Comparison of ENCODE assay signal across 18 cellular contexts in genomic region chr6:166675736-166676135, GRCh38. TPM values are rescaled to one million over a fixed set of nuclear protein-coding genes. Genes with fewer than 3 reads are reported as not detected.
DNase-seq lines count a peak whose midpoint lies in the region; ATAC-seq, FAIRE-seq and TF ChIP-seq lines count a peak whose summit lies in the region.
"Had no signal": no experiment of that assay in that cellular context is flagged by ENCODE, and none has a peak within 500 bp of the region (broad histone marks: within the 10 kb centered on the region; RNA-seq: fewer than 3 reads in every experiment).

No MANE protein-coding gene starts in this region.

- TF ChIP-seq CTCF in LNCaP clone FGC (IDR thresholded peaks at IDR 0.05; ENCODE audit: control insufficient read depth, extremely low read depth, insufficient read depth) (no peak), epithelial cell of esophagus (IDR thresholded peaks at IDR 0.05; ENCODE audit: insufficient read depth, low read depth, low read length, missing control alignments) (no peak), osteoblast (IDR thresholded peaks at IDR 0.05; ENCODE audit: extremely low read depth, low read depth, low read length) (no peak), GM23338 (conservative IDR thresholded peaks at IDR 0.05; ENCODE audit: low read depth in 2 of 2) (no peak)

- no peak for FAIRE-seq in RCC 7860 (lab: Jason Lieb, UNC)
- FAIRE-seq: H1 had no signal

- H3K36me3 ChIP-seq in osteoblast (ENCODE audit: insufficient read depth, low read length) (no peaks in the 10 kb centered on the region), GM23338 (ENCODE audit: insufficient read depth) (no peaks in the 10 kb centered on the region), SJCRH30 (no peaks in the 10 kb centered on the region)
- H3K36me3 ChIP-seq: BE2C had no signal

- H3K27ac Mint-ChIP-seq in GM23338 = no peak overlapping the region
- H3K27ac Mint-ChIP-seq: CD8-positive, alpha-beta T cell had no signal

- no peaks in the 10 kb centered on the region for H3K9me2 ChIP-seq in GM23338 (ENCODE audit: insufficient read depth)

- DNase-seq in DMS153 (lab: John Stamatoyannopoulos, UW) (peak; percentile 18), DMS153 treated with DMSO at 0.1 percent for 48 hours (lab: John Stamatoyannopoulos, UW; ENCODE audit: unreplicated experiment) (no peak), LNCaP clone FGC (ENCODE audit: low read depth) (peak; percentile 56), epithelial cell of esophagus (ENCODE audit: low read depth) (peak; percentile 67), osteoblast (ENCODE audit: insufficient read length, low spot score, missing footprints) (no peak), GM23338 (ENCODE audit: low spot score) (no peak), SJCRH30 (no peak), RCC 7860 (ENCODE audit: low spot score) (no peak)
- DNase-seq: BE2C; CD8-positive, alpha-beta T cell; EL; NCI-H1417 treated with DMSO at 0.1 percent for 48 hours; NCI-H1930; NK-92 treated with Interleukin-12 subunit alpha and Interleukin-12 subunit beta, amount 100 ng/mL, for 24 hours had no signal

- no peaks in the 10 kb centered on the region for H3F3A ChIP-seq in GM23338 (replicated peaks; ENCODE audit: low read depth)

- H3K9me3 ChIP-seq in osteoblast (ENCODE audit: low read depth, low read length) = no peaks in the 10 kb centered on the region
- H3K9me3 ChIP-seq in SJCRH30 (replicated peaks) = no peaks in the 10 kb centered on the region
- H3K9me3 ChIP-seq: BE2C had no signal

- H3K79me2 ChIP-seq in osteoblast (ENCODE audit: insufficient read depth, low read length) = no peaks in the 10 kb centered on the region
- no peaks in the 10 kb centered on the region for H3K79me2 ChIP-seq in GM23338 (replicated peaks; ENCODE audit: insufficient read depth)

- H3K9me3 Mint-ChIP-seq in GM23338 = peaks cover 8% of the 10 kb centered on the region; the same call in 2 of the 3 replicates
- H3K9me3 Mint-ChIP-seq: IgD-negative memory B cell had no signal

- H3K4me1 Mint-ChIP-seq in GM23338 = peaks cover 22% of the 10 kb centered on the region

- no peak overlapping the region for H3K4me3 ChIP-seq in LNCaP clone FGC (ENCODE audit: low read depth, low read length)
- no peak overlapping the region for H3K4me3 ChIP-seq in epithelial cell of esophagus (ENCODE audit: low read length)
- H3K4me3 ChIP-seq in osteoblast (ENCODE audit: insufficient read depth, low read length) = peak overlapping the region; percentile 52
- H3K4me3 ChIP-seq in GM23338 = no peak overlapping the region
- no peak overlapping the region for H3K4me3 ChIP-seq in SJCRH30

- no peak for ATAC-seq in GM23338
- ATAC-seq: CD8-positive, alpha-beta T cell had no signal

- H2AFZ ChIP-seq in osteoblast (ENCODE audit: low read length) (peak overlapping the region; percentile 62), GM23338 (no peak overlapping the region)

- peak overlapping the region; percentile 42 for H3K4me2 ChIP-seq in osteoblast (ENCODE audit: insufficient read depth, low read length)
- H3K4me2 ChIP-seq in GM23338 = no peak overlapping the region

- H3K27me3 ChIP-seq in osteoblast (ENCODE audit: insufficient read depth, low read length) = peaks cover 20% of the 10 kb centered on the region
- no peaks in the 10 kb centered on the region for H3K27me3 ChIP-seq in GM23338 (ENCODE audit: insufficient read depth)
- 0 out of 2 replicates have a peak, but pooled peaks cover 3% of the 10 kb centered on the region for H3K27me3 ChIP-seq in SJCRH30
- H3K27me3 ChIP-seq: BE2C had no signal

- H3K36me3 Mint-ChIP-seq in GM23338 (ENCODE audit: low read depth) = peaks cover 3% of the 10 kb centered on the region; the same call in 2 of the 3 replicates
- H3K36me3 Mint-ChIP-seq: CD8-positive, alpha-beta T cell had no signal

- peaks cover 5% of the 10 kb centered on the region for H3K27me3 Mint-ChIP-seq in GM23338 (ENCODE audit: insufficient read depth, low read depth, poor library complexity)

- H3K4me1 ChIP-seq in osteoblast (ENCODE audit: insufficient read depth, low read length) = no peaks in the 10 kb centered on the region
- H3K4me1 ChIP-seq in GM23338 (ENCODE audit: insufficient read depth) = no peaks in the 10 kb centered on the region
- no peaks in the 10 kb centered on the region for H3K4me1 ChIP-seq in SJCRH30

- H3K27ac ChIP-seq in osteoblast (ENCODE audit: low read depth, low read length) (no peak overlapping the region), GM23338 (ENCODE audit: low read depth) (no peak overlapping the region), SJCRH30 (no peak overlapping the region)
- H3K27ac ChIP-seq: 22Rv1, RWPE1 had no signal

- no peak overlapping the region for H3K4me3 Mint-ChIP-seq in GM23338
- H3K4me3 Mint-ChIP-seq: CD8-positive, alpha-beta T cell; IgD-negative memory B cell had no signal

- H4K20me1 ChIP-seq in osteoblast (ENCODE audit: insufficient read depth, low read length) (no peaks in the 10 kb centered on the region), GM23338 (replicated peaks; ENCODE audit: insufficient read depth) (no peaks in the 10 kb centered on the region; the same call in 1 of the 2 replicates)

TF ChIP-seq in GM23338, 12 proteins besides CTCF, POLR2A, EP300 and RAD21 (continues in another document):
- TF ChIP-seq ZNF331 (CRISPR knock-in tag; IDR thresholded peaks at IDR 0.05; ENCODE audit: low read depth) (no peak), POLR2AphosphoS5 (IDR thresholded peaks at IDR 0.05; ENCODE audit: low read depth) (no peak), ZNF114 (CRISPR knock-in tag; IDR thresholded peaks at IDR 0.05) (no peak)
- TF ChIP-seq, protein P1, sequence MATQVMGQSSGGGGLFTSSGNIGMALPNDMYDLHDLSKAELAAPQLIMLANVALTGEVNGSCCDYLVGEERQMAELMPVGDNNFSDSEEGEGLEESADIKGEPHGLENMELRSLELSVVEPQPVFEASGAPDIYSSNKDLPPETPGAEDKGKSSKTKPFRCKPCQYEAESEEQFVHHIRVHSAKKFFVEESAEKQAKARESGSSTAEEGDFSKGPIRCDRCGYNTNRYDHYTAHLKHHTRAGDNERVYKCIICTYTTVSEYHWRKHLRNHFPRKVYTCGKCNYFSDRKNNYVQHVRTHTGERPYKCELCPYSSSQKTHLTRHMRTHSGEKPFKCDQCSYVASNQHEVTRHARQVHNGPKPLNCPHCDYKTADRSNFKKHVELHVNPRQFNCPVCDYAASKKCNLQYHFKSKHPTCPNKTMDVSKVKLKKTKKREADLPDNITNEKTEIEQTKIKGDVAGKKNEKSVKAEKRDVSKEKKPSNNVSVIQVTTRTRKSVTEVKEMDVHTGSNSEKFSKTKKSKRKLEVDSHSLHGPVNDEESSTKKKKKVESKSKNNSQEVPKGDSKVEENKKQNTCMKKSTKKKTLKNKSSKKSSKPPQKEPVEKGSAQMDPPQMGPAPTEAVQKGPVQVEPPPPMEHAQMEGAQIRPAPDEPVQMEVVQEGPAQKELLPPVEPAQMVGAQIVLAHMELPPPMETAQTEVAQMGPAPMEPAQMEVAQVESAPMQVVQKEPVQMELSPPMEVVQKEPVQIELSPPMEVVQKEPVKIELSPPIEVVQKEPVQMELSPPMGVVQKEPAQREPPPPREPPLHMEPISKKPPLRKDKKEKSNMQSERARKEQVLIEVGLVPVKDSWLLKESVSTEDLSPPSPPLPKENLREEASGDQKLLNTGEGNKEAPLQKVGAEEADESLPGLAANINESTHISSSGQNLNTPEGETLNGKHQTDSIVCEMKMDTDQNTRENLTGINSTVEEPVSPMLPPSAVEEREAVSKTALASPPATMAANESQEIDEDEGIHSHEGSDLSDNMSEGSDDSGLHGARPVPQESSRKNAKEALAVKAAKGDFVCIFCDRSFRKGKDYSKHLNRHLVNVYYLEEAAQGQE (IDR thresholded peaks at IDR 0.05; ENCODE audit: unreplicated experiment) = no peak

RNA-seq across cellular contexts. Expression of gene RPS6KA2, which starts 48.7 kb away (rescaled TPM):
- 112 and 113 TPM in 2 replicates for total RNA-seq in osteoblast
- 25.3 and 25.6 TPM in 2 replicates for total RNA-seq in GM23338 (2014; rRNA removed; shearing (Covaris generic))
- 9.4 and 12.5 TPM in 2 replicates for polyA plus RNA-seq in GM23338 (2016; fragmentation: Nextera tagmentation; extraction: Ambion mirVana)
- 4.2 and 6.3 TPM in 2 replicates for total RNA-seq in SJCRH30 (2014; rRNA removed; shearing (Covaris generic))

Comparison
In these comparisons a context has a peak if more than half of its experiments do, and no peak if none do; other contexts are left out.
1. DNase-seq: peak in DMS153 (single experiment), LNCaP clone FGC (single experiment) and epithelial cell of esophagus (single experiment); none in DMS153 treated with DMSO at 0.1 percent for 48 hours (single experiment), osteoblast (single experiment), GM23338 (single experiment), SJCRH30 (0 of 2) and RCC 7860 (single experiment).